1 cellular context compared by ENCODE assay signal in genomic region chr6:30259140-30260035, GRCh38.
TF ChIP-seq lines count a peak whose summit lies in the region.

No MANE protein-coding gene starts in this region.

TF ChIP-seq in HEK293, 187 proteins besides CTCF, POLR2A, EP300 and RAD21 (continued from another document and continues in another):
- no peak for TF ChIP-seq KLF17 (tag by site-specific recombination; IDR thresholded peaks at IDR 0.05)
- TF ChIP-seq MEIS1 (CRISPR knock-in tag; IDR thresholded peaks at IDR 0.05; ENCODE audit: borderline replicate concordance), result no peak
- TF ChIP-seq ZBTB1 (tag by site-specific recombination; IDR thresholded peaks at IDR 0.05), result no peak
- TF ChIP-seq TSHZ1 (tag by site-specific recombination; IDR thresholded peaks at IDR 0.05; ENCODE audit: borderline replicate concordance), result no peak
- no peak for TF ChIP-seq ZNF830 (tag by site-specific recombination; IDR thresholded peaks at IDR 0.05; ENCODE audit: low read depth)
- TF ChIP-seq ZNF473 (tag by site-specific recombination; IDR thresholded peaks at IDR 0.05), result no peak
- TF ChIP-seq ZSCAN30 (tag by site-specific recombination; IDR thresholded peaks at IDR 0.05), result no peak
- TF ChIP-seq ZNF837 (tag by site-specific recombination; IDR thresholded peaks at IDR 0.05), result no peak
- TF ChIP-seq, protein P1, sequence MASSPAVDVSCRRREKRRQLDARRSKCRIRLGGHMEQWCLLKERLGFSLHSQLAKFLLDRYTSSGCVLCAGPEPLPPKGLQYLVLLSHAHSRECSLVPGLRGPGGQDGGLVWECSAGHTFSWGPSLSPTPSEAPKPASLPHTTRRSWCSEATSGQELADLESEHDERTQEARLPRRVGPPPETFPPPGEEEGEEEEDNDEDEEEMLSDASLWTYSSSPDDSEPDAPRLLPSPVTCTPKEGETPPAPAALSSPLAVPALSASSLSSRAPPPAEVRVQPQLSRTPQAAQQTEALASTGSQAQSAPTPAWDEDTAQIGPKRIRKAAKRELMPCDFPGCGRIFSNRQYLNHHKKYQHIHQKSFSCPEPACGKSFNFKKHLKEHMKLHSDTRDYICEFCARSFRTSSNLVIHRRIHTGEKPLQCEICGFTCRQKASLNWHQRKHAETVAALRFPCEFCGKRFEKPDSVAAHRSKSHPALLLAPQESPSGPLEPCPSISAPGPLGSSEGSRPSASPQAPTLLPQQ (tag by site-specific recombination; IDR thresholded peaks at IDR 0.05), result no peak; the same call in 1 of the 2 replicates
- TF ChIP-seq ZNF184 (tag by site-specific recombination; IDR thresholded peaks at IDR 0.05), result no peak
- TF ChIP-seq HOXC10 (CRISPR knock-in tag; IDR thresholded peaks at IDR 0.05), result no peak
- no peak for TF ChIP-seq ZNF785 (tag by site-specific recombination; IDR thresholded peaks at IDR 0.05)
- TF ChIP-seq ZNF776 (tag by site-specific recombination; IDR thresholded peaks at IDR 0.05; ENCODE audit: borderline replicate concordance), result no peak
- no peak for TF ChIP-seq ZNF239 (tag by site-specific recombination; IDR thresholded peaks at IDR 0.05)
- no peak for TF ChIP-seq ZNF521 (tag by site-specific recombination; IDR thresholded peaks at IDR 0.05)
- TF ChIP-seq, protein P2, sequence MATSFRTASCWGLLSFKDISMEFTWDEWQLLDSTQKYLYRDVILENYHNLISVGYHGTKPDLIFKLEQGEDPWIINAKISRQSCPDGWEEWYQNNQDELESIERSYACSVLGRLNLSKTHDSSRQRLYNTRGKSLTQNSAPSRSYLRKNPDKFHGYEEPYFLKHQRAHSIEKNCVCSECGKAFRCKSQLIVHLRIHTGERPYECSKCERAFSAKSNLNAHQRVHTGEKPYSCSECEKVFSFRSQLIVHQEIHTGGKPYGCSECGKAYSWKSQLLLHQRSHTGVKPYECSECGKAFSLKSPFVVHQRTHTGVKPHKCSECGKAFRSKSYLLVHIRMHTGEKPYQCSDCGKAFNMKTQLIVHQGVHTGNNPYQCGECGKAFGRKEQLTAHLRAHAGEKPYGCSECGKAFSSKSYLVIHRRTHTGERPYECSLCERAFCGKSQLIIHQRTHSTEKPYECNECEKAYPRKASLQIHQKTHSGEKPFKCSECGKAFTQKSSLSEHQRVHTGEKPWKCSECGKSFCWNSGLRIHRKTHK (tag by site-specific recombination; IDR thresholded peaks at IDR 0.05), result no peak
- no peak for TF ChIP-seq ZNF555 (tag by site-specific recombination; conservative IDR thresholded peaks at IDR 0.05)
- TF ChIP-seq ZNF677 (tag by site-specific recombination; IDR thresholded peaks at IDR 0.05), result no peak
- peak; percentile 67; the same call in 1 of the 2 replicates for TF ChIP-seq ZBTB17 (tag by site-specific recombination; IDR thresholded peaks at IDR 0.05)
- no peak for TF ChIP-seq GLIS1 (tag by site-specific recombination; IDR thresholded peaks at IDR 0.05)
- no peak for TF ChIP-seq ZNF704 (tag by site-specific recombination; IDR thresholded peaks at IDR 0.05)
- no peak for TF ChIP-seq ZNF221 (tag by site-specific recombination; IDR thresholded peaks at IDR 0.05; ENCODE audit: borderline replicate concordance)
- TF ChIP-seq ZNF169 (tag by site-specific recombination; IDR thresholded peaks at IDR 0.05), result no peak
- TF ChIP-seq ZNF768 (tag by site-specific recombination; IDR thresholded peaks at IDR 0.05), result no peak
- no peak for TF ChIP-seq ZNF488 (tag by site-specific recombination; IDR thresholded peaks at IDR 0.05)
- no peak for TF ChIP-seq ZNF16 (tag by site-specific recombination; IDR thresholded peaks at IDR 0.05; ENCODE audit: low read depth)
- TF ChIP-seq OSR2 (tag by site-specific recombination; IDR thresholded peaks at IDR 0.05), result no peak
- TF ChIP-seq, protein P3, sequence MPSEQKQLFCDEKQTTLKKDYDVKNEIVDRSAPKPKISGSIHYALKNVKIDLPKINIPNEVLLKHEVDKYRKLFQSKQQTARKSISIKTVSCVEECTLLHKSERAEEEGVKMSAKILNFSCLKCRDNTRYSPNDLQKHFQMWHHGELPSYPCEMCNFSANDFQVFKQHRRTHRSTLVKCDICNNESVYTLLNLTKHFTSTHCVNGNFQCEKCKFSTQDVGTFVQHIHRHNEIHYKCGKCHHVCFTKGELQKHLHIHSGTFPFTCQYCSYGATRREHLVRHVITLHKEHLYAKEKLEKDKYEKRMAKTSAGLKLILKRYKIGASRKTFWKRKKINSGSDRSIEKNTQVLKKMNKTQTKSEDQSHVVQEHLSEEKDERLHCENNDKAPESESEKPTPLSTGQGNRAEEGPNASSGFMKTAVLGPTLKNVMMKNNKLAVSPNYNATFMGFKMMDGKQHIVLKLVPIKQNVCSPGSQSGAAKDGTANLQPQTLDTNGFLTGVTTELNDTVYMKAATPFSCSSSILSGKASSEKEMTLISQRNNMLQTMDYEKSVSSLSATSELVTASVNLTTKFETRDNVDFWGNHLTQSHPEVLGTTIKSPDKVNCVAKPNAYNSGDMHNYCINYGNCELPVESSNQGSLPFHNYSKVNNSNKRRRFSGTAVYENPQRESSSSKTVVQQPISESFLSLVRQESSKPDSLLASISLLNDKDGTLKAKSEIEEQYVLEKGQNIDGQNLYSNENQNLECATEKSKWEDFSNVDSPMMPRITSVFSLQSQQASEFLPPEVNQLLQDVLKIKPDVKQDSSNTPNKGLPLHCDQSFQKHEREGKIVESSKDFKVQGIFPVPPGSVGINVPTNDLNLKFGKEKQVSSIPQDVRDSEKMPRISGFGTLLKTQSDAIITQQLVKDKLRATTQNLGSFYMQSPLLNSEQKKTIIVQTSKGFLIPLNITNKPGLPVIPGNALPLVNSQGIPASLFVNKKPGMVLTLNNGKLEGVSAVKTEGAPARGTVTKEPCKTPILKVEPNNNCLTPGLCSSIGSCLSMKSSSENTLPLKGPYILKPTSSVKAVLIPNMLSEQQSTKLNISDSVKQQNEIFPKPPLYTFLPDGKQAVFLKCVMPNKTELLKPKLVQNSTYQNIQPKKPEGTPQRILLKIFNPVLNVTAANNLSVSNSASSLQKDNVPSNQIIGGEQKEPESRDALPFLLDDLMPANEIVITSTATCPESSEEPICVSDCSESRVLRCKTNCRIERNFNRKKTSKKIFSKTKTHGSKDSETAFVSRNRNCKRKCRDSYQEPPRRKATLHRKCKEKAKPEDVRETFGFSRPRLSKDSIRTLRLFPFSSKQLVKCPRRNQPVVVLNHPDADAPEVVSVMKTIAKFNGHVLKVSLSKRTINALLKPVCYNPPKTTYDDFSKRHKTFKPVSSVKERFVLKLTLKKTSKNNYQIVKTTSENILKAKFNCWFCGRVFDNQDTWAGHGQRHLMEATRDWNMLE (tag by site-specific recombination; conservative IDR thresholded peaks at IDR 0.05; ENCODE audit: low read depth), result no peak; the same call in 1 of the 2 replicates
- TF ChIP-seq ZNF514 (tag by site-specific recombination; IDR thresholded peaks at IDR 0.05), result no peak
- TF ChIP-seq ZSCAN16 (tag by site-specific recombination; IDR thresholded peaks at IDR 0.05), result no peak
- TF ChIP-seq GFI1B (tag by site-specific recombination; IDR thresholded peaks at IDR 0.05), result no peak
- TF ChIP-seq ZNF571 (tag by site-specific recombination; IDR thresholded peaks at IDR 0.05), result no peak
- TF ChIP-seq ZSCAN4 (tag by site-specific recombination; IDR thresholded peaks at IDR 0.05), result no peak
- TF ChIP-seq ZNF362 (tag by site-specific recombination; IDR thresholded peaks at IDR 0.05), result no peak
- no peak for TF ChIP-seq GLI2 (tag by site-specific recombination; IDR thresholded peaks at IDR 0.05; ENCODE audit: borderline replicate concordance, low read depth)
- TF ChIP-seq KLF7 (tag by site-specific recombination; IDR thresholded peaks at IDR 0.05; ENCODE audit: borderline replicate concordance), result no peak
- peak; percentile 36 for TF ChIP-seq ZBTB26 (tag by site-specific recombination; optimal IDR thresholded peaks at IDR 0.05)
- no peak for TF ChIP-seq ZNF670 (tag by site-specific recombination; IDR thresholded peaks at IDR 0.05; ENCODE audit: low read depth)
- TF ChIP-seq ZNF449 (tag by site-specific recombination; IDR thresholded peaks at IDR 0.05), result no peak
- 0 out of 2 replicates have a peak, but pooled peaks have one; percentile 24 for TF ChIP-seq SP3 (tag by site-specific recombination; IDR thresholded peaks at IDR 0.05)
- TF ChIP-seq ZNF621 (tag by site-specific recombination; IDR thresholded peaks at IDR 0.05), result no peak
- no peak for TF ChIP-seq ZNF214 (tag by site-specific recombination; IDR thresholded peaks at IDR 0.05; ENCODE audit: borderline replicate concordance)
- peak; percentile 88 for TF ChIP-seq MZF1 (tag by site-specific recombination; IDR thresholded peaks at IDR 0.05; ENCODE audit: borderline replicate concordance)
- TF ChIP-seq YY2 (tag by site-specific recombination; IDR thresholded peaks at IDR 0.05), result no peak
- no peak for TF ChIP-seq SETDB1 (IDR thresholded peaks at IDR 0.05; ENCODE audit: insufficient read length, low read length)
